8 cellular contexts compared by ENCODE assay signal in the genomic region with DNA sequence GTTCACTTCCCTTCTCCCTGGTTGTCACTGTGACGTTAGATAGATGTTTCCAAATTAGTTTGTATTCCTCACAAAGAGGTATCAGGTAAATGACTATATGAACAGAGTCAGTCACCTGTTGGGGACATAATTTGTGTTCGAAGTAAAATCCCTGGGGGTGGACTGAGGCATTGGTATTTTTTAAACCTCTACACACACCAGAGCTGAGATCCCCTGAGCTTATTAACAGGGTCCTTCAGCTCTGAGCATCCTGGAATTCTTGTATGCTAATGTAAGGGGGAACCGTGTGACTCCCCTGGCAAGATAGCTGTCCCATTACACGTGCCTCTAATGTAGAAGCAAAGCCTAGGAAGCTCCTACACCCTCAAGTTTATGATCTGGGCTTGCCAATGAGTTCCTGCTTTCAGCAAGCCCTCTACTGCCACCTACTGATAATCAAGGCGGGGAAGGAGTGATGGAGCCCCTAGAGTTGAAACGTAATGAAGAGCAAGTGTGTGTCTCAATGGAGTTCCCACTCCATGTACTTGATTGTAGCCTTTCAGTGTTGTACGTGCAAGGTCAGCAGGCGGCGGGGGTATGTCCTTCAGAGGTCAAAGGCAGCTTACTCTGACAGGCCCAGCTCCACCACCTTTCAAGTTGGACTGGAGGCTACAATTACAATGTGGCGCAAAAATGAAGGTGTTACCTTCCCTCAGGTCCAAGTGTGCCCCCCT. TPM values are rescaled to one million over a fixed set of nuclear protein-coding genes. Genes with fewer than 3 reads are reported as not detected.
DNase-seq lines count a peak whose midpoint lies in the region; ATAC-seq, FAIRE-seq and TF ChIP-seq lines count a peak whose summit lies in the region.

No MANE protein-coding gene starts in this region.

- no peak overlapping the region for H3K9ac ChIP-seq in kidney (ENCODE audit: low read length in 2 of 2)

- peak; percentile 85 for TF ChIP-seq CTCF in kidney (IDR thresholded peaks at IDR 0.05; ENCODE audit: borderline replicate concordance, extremely low read depth, insufficient read depth)

- H3K4me3 Mint-ChIP-seq in central memory CD8-positive, alpha-beta T cell, result no peak overlapping the region

- ATAC-seq in GM18520 (IDR thresholded peaks at IDR 0.05; ENCODE audit: unreplicated experiment) (peak; percentile 53), HG03060 (IDR thresholded peaks at IDR 0.05; ENCODE audit: low read depth, unreplicated experiment) (peak; percentile 72)
- ATAC-seq in central memory CD8-positive, alpha-beta T cell (replicated peaks; ENCODE audit: extremely low read depth, poor library complexity, severe bottlenecking), result peak; percentile 73

- H3K27ac ChIP-seq in kidney (ENCODE audit: low read depth in 2 of 2, low read length in 2 of 2), result no peak overlapping the region

- peak; percentile 77 for DNase-seq in AG08396 (ENCODE audit: low spot score)
- peak; percentile 28 for DNase-seq in NCI-H2171 (lab: John Stamatoyannopoulos, UW)
- peak; percentile 14 to 28 (median 26) for DNase-seq in activated CD4-positive, CD25-positive, alpha-beta regulatory T cell (lab: John Stamatoyannopoulos, UW)
- DNase-seq in central memory CD8-positive, alpha-beta T cell (ENCODE audit: low spot score in 2 of 2), result peak; percentile 29 to 47
- no peak for DNase-seq in kidney
- DNase-seq in stimulated activated CD4-positive, alpha-beta T cell treated with anti-CD3 and anti-CD28 coated beads, Interleukin-2, amount 100 ng/mL, for 4 hours (ENCODE audit: low read depth), result peak; percentile 59

- peaks cover 12% of the 10 kb centered on the region for H3K4me1 Mint-ChIP-seq in central memory CD8-positive, alpha-beta T cell

- H3K27me3 Mint-ChIP-seq in central memory CD8-positive, alpha-beta T cell, result peaks cover 10% of the 10 kb centered on the region

- H3K4me1 ChIP-seq in kidney (ENCODE audit: control insufficient read depth in 1 of 2, insufficient read depth in 1 of 2, low read depth in 1 of 2, low read length in 2 of 2), result no peaks in the 10 kb centered on the region

- no peak overlapping the region for H3K27ac Mint-ChIP-seq in central memory CD8-positive, alpha-beta T cell (ENCODE audit: low read depth)

- H3K36me3 ChIP-seq in kidney (ENCODE audit: control insufficient read depth in 1 of 2, insufficient read depth in 2 of 2, low read length in 2 of 2), result no peaks in the 10 kb centered on the region

- H3K9me3 Mint-ChIP-seq in central memory CD8-positive, alpha-beta T cell, result no peaks in the 10 kb centered on the region

- no peak overlapping the region for H3K4me3 ChIP-seq in kidney (ENCODE audit: low read length in 2 of 2)

- intact Hi-C loops in kidney (cut with DNase I), result loop anchor here (10.0 kb wide), 1 partner anchor 415 kb away; no protein-coding TSS in a partner anchor

- H3K36me3 Mint-ChIP-seq in central memory CD8-positive, alpha-beta T cell (ENCODE audit: insufficient read depth), result no peaks in the 10 kb centered on the region

- H3K9me3 ChIP-seq in kidney (ENCODE audit: control insufficient read depth in 1 of 2, low read length in 2 of 2), result no peaks in the 10 kb centered on the region

- FAIRE-seq in kidney (lab: Jason Lieb, UNC), result peak; percentile 44

RNA-seq across cellular contexts. Expression of gene PRKACG, which starts 14.4 kb away (rescaled TPM):
- total RNA-seq in kidney, result not detected
- polyA plus RNA-seq in kidney (ENCODE audit: insufficient read depth, low read depth, low replicate concordance), result not detected

RNA-seq across cellular contexts. Expression of gene FXN, which starts 36.0 kb away (rescaled TPM):
- total RNA-seq in kidney, result 12.9 TPM
- 21.1 TPM for polyA plus RNA-seq in kidney (ENCODE audit: insufficient read depth, low read depth, low replicate concordance)
